ENCODE assay signal across 1 cellular context in the genomic region with DNA sequence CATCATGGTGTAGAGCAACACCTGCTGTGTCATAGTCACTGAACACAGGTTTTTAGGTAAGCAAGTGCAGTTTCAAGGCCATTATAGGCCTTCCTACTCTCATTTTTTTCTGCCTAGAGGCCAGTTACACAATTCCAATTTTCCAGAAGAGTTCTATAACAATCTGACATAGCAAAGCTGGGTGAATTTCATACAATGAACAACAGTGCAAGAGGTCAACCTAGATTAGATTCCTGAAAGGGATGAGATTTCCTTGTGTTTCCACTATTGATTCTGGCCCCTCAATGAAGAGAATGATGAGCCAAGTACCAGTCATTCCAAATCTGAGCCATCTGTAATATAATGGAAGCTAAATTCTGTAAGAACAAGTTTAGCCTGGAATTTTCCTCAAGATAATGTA.
TF ChIP-seq lines count a peak whose summit lies in the region.

No MANE protein-coding gene starts in this region.

TF ChIP-seq in endothelial cell of umbilical vein, 7 proteins besides CTCF, POLR2A, EP300 and RAD21:
- TF ChIP-seq POLR2AphosphoS5 (IDR thresholded peaks at IDR 0.05; ENCODE audit: insufficient read depth, low read depth, low read length) (no peak), EZH2 (IDR thresholded peaks at IDR 0.05; ENCODE audit: borderline replicate concordance, low read depth, low read length, severe bottlenecking) (no peak), MYC (IDR thresholded peaks at IDR 0.05; ENCODE audit: low read depth, low read length) (no peak), GATA2 (IDR thresholded peaks at IDR 0.05; ENCODE audit: insufficient read depth, insufficient read length, low read depth, low read length) (no peak), FOS (IDR thresholded peaks at IDR 0.05; ENCODE audit: borderline replicate concordance, insufficient read depth, low read length) (no peak), JUN (IDR thresholded peaks at IDR 0.05; ENCODE audit: borderline replicate concordance, insufficient read depth, insufficient read length, low read depth) (no peak)
- TF ChIP-seq, protein P1, sequence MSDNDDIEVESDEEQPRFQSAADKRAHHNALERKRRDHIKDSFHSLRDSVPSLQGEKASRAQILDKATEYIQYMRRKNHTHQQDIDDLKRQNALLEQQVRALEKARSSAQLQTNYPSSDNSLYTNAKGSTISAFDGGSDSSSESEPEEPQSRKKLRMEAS (IDR thresholded peaks at IDR 0.05; ENCODE audit: insufficient read depth, insufficient read length) = no peak
TF ChIP-seq in endothelial cell of umbilical vein: peak in this region for 0.
